1 cellular context compared by ENCODE assay signal in genomic region chr14:94387051-94388026, GRCh38.
TF ChIP-seq lines count a peak whose summit lies in the region.

No MANE protein-coding gene starts in this region.

TF ChIP-seq in SK-N-SH, 30 proteins besides CTCF, POLR2A, EP300 and RAD21:
- TF ChIP-seq YY1 (IDR thresholded peaks at IDR 0.05; ENCODE audit: low read depth) (no peak), SMC3 (IDR thresholded peaks at IDR 0.05; ENCODE audit: low read depth, low read length) (no peak), GABPA (IDR thresholded peaks at IDR 0.05; ENCODE audit: low read depth) (no peak)
